9 cellular contexts compared by ENCODE assay signal in the genomic region with DNA sequence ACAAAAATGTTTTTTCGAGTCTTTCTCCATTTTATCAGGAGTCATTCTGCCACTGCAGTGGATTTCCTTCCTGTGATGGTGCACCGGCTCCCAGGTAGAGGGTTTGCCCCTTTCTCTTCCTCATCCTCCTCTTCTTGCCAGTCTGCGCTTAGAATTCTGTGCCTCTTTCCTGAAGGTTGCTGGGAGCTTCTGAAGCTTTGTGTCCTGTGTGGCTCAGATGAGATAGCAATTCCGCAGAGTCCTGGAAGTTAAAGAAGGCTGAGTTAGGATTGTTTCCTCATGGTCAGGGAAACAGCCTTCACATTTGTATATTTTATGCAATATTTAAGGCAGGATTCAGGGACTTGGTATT. TPM values are rescaled to one million over a fixed set of nuclear protein-coding genes. Genes with fewer than 3 reads are reported as not detected.
A peak's percentile ranks its signal among the peaks of the same experiment; 100 is the strongest.
DNase-seq lines count a peak whose midpoint lies in the region; ATAC-seq and TF ChIP-seq lines count a peak whose summit lies in the region.
"Had no signal": no experiment of that assay in that cellular context is flagged by ENCODE, and none has a peak within 500 bp of the region (broad histone marks: within the 10 kb centered on the region; RNA-seq: fewer than 3 reads in every experiment).

No MANE protein-coding gene starts in this region.

- peak overlapping the region; percentile 47 for H3K4me2 ChIP-seq in SU-DHL-6 (ENCODE audit: low read depth, low read length, poor library complexity, severe bottlenecking)

- H3K9ac ChIP-seq in SU-DHL-6 (ENCODE audit: low read length): no peak overlapping the region

- no peaks in the 10 kb centered on the region for H3K79me2 ChIP-seq in SU-DHL-6 (ENCODE audit: insufficient read depth, low read length)

- no peaks in the 10 kb centered on the region for H3K9me2 ChIP-seq in SU-DHL-6 (replicated peaks; ENCODE audit: insufficient read depth, low read length)

- H3K27me3 ChIP-seq in BJ (ENCODE audit: control insufficient read depth, insufficient read depth, low read length): no peaks in the 10 kb centered on the region
- H3K27me3 ChIP-seq in SU-DHL-6 (ENCODE audit: low read length): no peaks in the 10 kb centered on the region

- no peak overlapping the region for H2AFZ ChIP-seq in SU-DHL-6 (ENCODE audit: low read depth, low read length, severe bottlenecking)

- H4K20me1 ChIP-seq in SU-DHL-6 (ENCODE audit: low read depth, low read length): no peaks in the 10 kb centered on the region

- H3K27ac ChIP-seq in SU-DHL-6 (ENCODE audit: low read depth, low read length): no peak overlapping the region

- H3K9me3 ChIP-seq in SU-DHL-6 (ENCODE audit: insufficient read depth, low read length): no peaks in the 10 kb centered on the region

- ATAC-seq in omental fat pad (ENCODE audit: low FRiP score): peak; percentile 15
- ATAC-seq in HG03432 (IDR thresholded peaks at IDR 0.05; ENCODE audit: unreplicated experiment): no peak

- H3F3A ChIP-seq in SU-DHL-6 (ENCODE audit: insufficient read depth): no peaks in the 10 kb centered on the region; the same call in 1 of the 2 replicates

- TF ChIP-seq CTCF in BJ (IDR thresholded peaks at IDR 0.05; ENCODE audit: insufficient read depth, low read depth, low read length) (no peak), SU-DHL-6 (IDR thresholded peaks at IDR 0.05; ENCODE audit: insufficient read depth, low read length, poor library complexity, severe bottlenecking) (no peak), fibroblast of the aortic adventitia (IDR thresholded peaks at IDR 0.05; ENCODE audit: insufficient read depth, low read length) (no peak), omental fat pad (IDR thresholded peaks at IDR 0.05) (no peak)

- no peaks in the 10 kb centered on the region for H3K36me3 ChIP-seq in BJ (ENCODE audit: control insufficient read depth, insufficient read depth, low read length)
- H3K36me3 ChIP-seq in SU-DHL-6 (ENCODE audit: low read length): no peaks in the 10 kb centered on the region

- POLR2A ChIA-PET in BJ (lab: Charles Lee): interaction anchor here (0.6 kb wide), 1 partner anchor 18 kb away, joined by 3 read pairs; no protein-coding TSS in a partner anchor

- H3K4me3 ChIP-seq in BJ (ENCODE audit: low read depth, low read length) (peak overlapping the region; percentile 14; the same call in 1 of the 2 replicates), SU-DHL-6 (ENCODE audit: insufficient read depth, low read length, poor library complexity, severe bottlenecking) (no peak overlapping the region), fibroblast of the aortic adventitia (ENCODE audit: low read depth, low read length) (peak overlapping the region; percentile 36)

- CTCF ChIA-PET in BJ (lab: Yijun Ruan, JAX): interaction anchor here (0.7 to 3.9 kb wide), 16 partner anchors 10 to 107 kb away, joined by 3 to 40 read pairs (median 4); no protein-coding TSS in a partner anchor

- no peak for DNase-seq in BJ (ENCODE audit: low read depth)
- DNase-seq in fibroblast of the aortic adventitia (ENCODE audit: low read depth): no peak
- no peak for DNase-seq in omental fat pad (ENCODE audit: low spot score)
- no peak for DNase-seq in NK-92 treated with Interleukin-12 subunit alpha and Interleukin-12 subunit beta, amount 100 ng/mL, for 24 hours (lab: John Stamatoyannopoulos, UW)
- no peak for DNase-seq in activated T-cell treated with anti-CD3 and anti-CD28 coated beads, Interleukin-2, amount 50 U/mL, for 48 hours
- DNase-seq in NCI-H1436 (lab: John Stamatoyannopoulos, UW): no peak

RNA-seq across cellular contexts. Expression of a gene that starts 0.3 kb away (rescaled TPM):
- 0.56 and 0.85 TPM in 2 replicates for polyA plus RNA-seq in BJ (2011; rRNA removed)
- polyA minus RNA-seq in BJ (2011; rRNA and poly(A)+ RNA removed): 0.09 and 1.6 TPM in 2 replicates
- 1.5 and 4.0 TPM in 2 replicates for total RNA-seq in fibroblast of the aortic adventitia (ENCODE audit: low replicate concordance)
- 10 to 100 TPM in 3 of 4 donors, 1 to 10 TPM in 1; 4.4 to 33.6 (median 18.3) TPM for total RNA-seq in omental fat pad

RNA-seq across cellular contexts. Expression of a gene that starts 8.4 kb away (rescaled TPM):
- polyA plus RNA-seq in BJ (2011; rRNA removed): not detected in 2 replicates
- polyA minus RNA-seq in BJ (2011; rRNA and poly(A)+ RNA removed): not detected in 2 replicates
- total RNA-seq in fibroblast of the aortic adventitia (ENCODE audit: low replicate concordance) (0.36 TPM in 1 of 2 replicates, not detected in the other), omental fat pad (under 1 TPM in 1 of 4 donors, not detected in 3; 0.96 TPM)
- total RNA-seq: Daoy had no signal

RNA-seq across cellular contexts. Expression of a gene that starts 11.7 kb away (rescaled TPM):
- polyA plus RNA-seq in BJ (2011; rRNA removed): 1.5 and 2.7 TPM in 2 replicates
- polyA minus RNA-seq in BJ (2011; rRNA and poly(A)+ RNA removed): 0.36 and 0.57 TPM in 2 replicates
- total RNA-seq in fibroblast of the aortic adventitia (ENCODE audit: low replicate concordance) (0.81 and 1.4 TPM in 2 replicates), omental fat pad (10 to 100 TPM; 10.4 to 70.9 (median 30.8) TPM)
- total RNA-seq: Daoy had no signal

RNA-seq across cellular contexts. Expression of a gene that starts 50.7 kb away (rescaled TPM):
- 21.3 and 53.4 TPM in 2 replicates for polyA plus RNA-seq in BJ (2011; rRNA removed)
- 16.8 and 17.7 TPM in 2 replicates for polyA minus RNA-seq in BJ (2011; rRNA and poly(A)+ RNA removed)
- 19.7 and 52.2 TPM in 2 replicates for total RNA-seq in fibroblast of the aortic adventitia (ENCODE audit: low replicate concordance)
- 10 to 100 TPM; 25.8 to 38.0 (median 34.4) TPM for total RNA-seq in omental fat pad
